In the genomic region with DNA sequence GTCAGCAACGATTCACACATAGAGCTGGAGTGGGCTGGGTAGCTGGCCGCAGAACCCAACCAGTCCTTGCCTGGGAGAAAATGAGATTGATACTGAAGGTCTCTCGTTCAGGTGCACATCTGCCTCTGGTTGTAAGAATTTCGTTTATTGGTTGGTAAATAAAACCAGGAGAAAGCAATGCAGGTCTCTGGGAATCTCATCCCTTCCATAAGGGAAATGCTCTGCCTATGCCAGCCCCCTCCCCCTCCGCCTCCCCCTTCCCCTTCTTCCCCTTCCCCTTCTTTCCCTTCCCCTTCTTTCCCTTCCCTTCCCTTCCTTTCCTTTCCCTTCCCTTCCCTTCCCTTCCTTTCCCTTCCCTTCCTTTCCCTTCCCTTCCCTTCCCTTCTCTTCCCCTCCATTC, we compare ENCODE assay signal across 29 cellular contexts.
"Had no signal": no experiment of that assay in that cellular context is flagged by ENCODE, and none has a peak within 500 bp of the region (broad histone marks: within the 10 kb centered on the region; RNA-seq: fewer than 3 reads in every experiment).

No MANE protein-coding gene starts in this region.

- FAIRE-seq: urothelium cell line had no signal

- H3K36me3 ChIP-seq: suprapubic skin, thoracic aorta, thyroid gland, tibial artery, transverse colon, upper lobe of left lung, upper lobe of right lung, uterus, vagina had no signal

- DNase-seq: stimulated activated CD4-positive, alpha-beta T cell treated with anti-CD3 and anti-CD28 coated beads, Interleukin-2, amount 100 ng/mL, for 48 hours; stimulated activated CD4-positive, alpha-beta T cell treated with anti-CD3 and anti-CD28 coated beads, Interleukin-4, amount 100 ng/mL, for 1 hour; stimulated activated CD4-positive, alpha-beta T cell treated with anti-CD3 and anti-CD28 coated beads, Interleukin-4, amount 100 ng/mL, for 24 hours; stimulated activated CD4-positive, alpha-beta T cell treated with anti-CD3 and anti-CD28 coated beads, Interleukin-4, amount 100 ng/mL, for 4 hours; stimulated activated CD8-positive, alpha-beta memory T cell treated with anti-CD3 and anti-CD28 coated beads, Interleukin-4, amount 100 ng/mL, for 48 hours; stimulated activated naive B cell treated with anti-CD40 and anti-IgM and Interleukin-4, amounts not matched to agents 10 μg/mL and 1 μg/mL and 100 μg/mL, for 72 hours; stimulated activated naive CD4-positive, alpha-beta T cell; stimulated activated naive CD4-positive, alpha-beta T cell treated with Interleukin-2 at 50 U/mL for 16 hours; stimulated activated naive CD8-positive, alpha-beta T cell treated with anti-CD3 and anti-CD28 coated beads, Interleukin-15, amount 100 ng/mL, for 72 hours; stimulated activated naive CD8-positive, alpha-beta T cell treated with anti-CD3 and anti-CD28 coated beads, Interleukin-15, Interleukin-2, amounts not matched to agents 100 U/mL and 50 U/mL, for 24 hours; stomach; substantia nigra; testis; thyroid gland; tibial artery; transverse colon; trophoblast cell; upper lobe of left lung; upper lobe of right lung; uterus had no signal

- H3K4me3 Mint-ChIP-seq: stimulated activated effector memory CD8-positive, alpha-beta T cell treated with anti-CD3 and anti-CD28 coated beads, Interleukin-12 subunit alpha, Interleukin-12 subunit beta, amount 100 ng/mL, for 72 hours; stimulated activated memory B cell treated with anti-CD40 and anti-IgM and Interleukin-4, amounts not matched to agents 10 μg/mL and 1 μg/mL and 100 μg/mL, for 72 hours; stimulated activated naive B cell treated with anti-CD40 and anti-IgM and Interleukin-4, amounts not matched to agents 10 μg/mL and 1 μg/mL and 100 μg/mL, for 72 hours; stimulated activated naive CD8-positive, alpha-beta T cell treated with anti-CD3 and anti-CD28 coated beads, Interleukin-15, amount 100 ng/mL, for 72 hours; stimulated activated naive CD8-positive, alpha-beta T cell treated with anti-CD3 and anti-CD28 coated beads, Interleukin-15, Interleukin-2, amounts not matched to agents 100 ng/mL and 50 ng/mL, for 24 hours; type B pancreatic cell had no signal

- H3K27ac Mint-ChIP-seq: stimulated activated effector memory CD8-positive, alpha-beta T cell treated with anti-CD3 and anti-CD28 coated beads, Interleukin-12 subunit alpha, Interleukin-12 subunit beta, amount 100 ng/mL, for 72 hours; stimulated activated memory B cell treated with anti-CD40 and anti-IgM and Interleukin-4, amounts not matched to agents 10 μg/mL and 1 μg/mL and 100 μg/mL, for 72 hours; stimulated activated naive B cell treated with anti-CD40 and anti-IgM and Interleukin-4, amounts not matched to agents 10 μg/mL and 1 μg/mL and 100 μg/mL, for 72 hours; stimulated activated naive CD8-positive, alpha-beta T cell treated with anti-CD3 and anti-CD28 coated beads, Interleukin-15, amount 100 ng/mL, for 72 hours; stimulated activated naive CD8-positive, alpha-beta T cell treated with anti-CD3 and anti-CD28 coated beads, Interleukin-15, Interleukin-2, amounts not matched to agents 100 ng/mL and 50 ng/mL, for 24 hours; type B pancreatic cell had no signal

- ATAC-seq: stimulated activated effector memory CD8-positive, alpha-beta T cell treated with anti-CD3 and anti-CD28 coated beads, Interleukin-12 subunit alpha, Interleukin-12 subunit beta, amount 100 ng/mL, for 72 hours; stimulated activated memory B cell treated with anti-CD40 and anti-IgM and Interleukin-4, amounts not matched to agents 10 μg/mL and 1 μg/mL and 100 μg/mL, for 72 hours; stimulated activated naive B cell treated with anti-CD40 and anti-IgM and Interleukin-4, amounts not matched to agents 10 μg/mL and 1 μg/mL and 100 μg/mL, for 72 hours; stimulated activated naive CD8-positive, alpha-beta T cell treated with anti-CD3 and anti-CD28 coated beads, Interleukin-15, amount 100 ng/mL, for 72 hours; stimulated activated naive CD8-positive, alpha-beta T cell treated with anti-CD3 and anti-CD28 coated beads, Interleukin-15, Interleukin-2, amounts not matched to agents 100 U/mL and 50 U/mL, for 24 hours; upper lobe of right lung had no signal

- H3K27ac ChIP-seq: stomach, suprapubic skin, testis, thoracic aorta, thyroid gland, tibial artery, tibial nerve, transverse colon, upper lobe of left lung, upper lobe of right lung, uterus, vagina had no signal

- H3K9me3 Mint-ChIP-seq: stimulated activated effector memory CD8-positive, alpha-beta T cell treated with anti-CD3 and anti-CD28 coated beads, Interleukin-12 subunit alpha, Interleukin-12 subunit beta, amount 100 ng/mL, for 72 hours; stimulated activated memory B cell treated with anti-CD40 and anti-IgM and Interleukin-4, amounts not matched to agents 10 μg/mL and 1 μg/mL and 100 μg/mL, for 72 hours; stimulated activated naive CD8-positive, alpha-beta T cell treated with anti-CD3 and anti-CD28 coated beads, Interleukin-15, amount 100 ng/mL, for 72 hours; stimulated activated naive CD8-positive, alpha-beta T cell treated with anti-CD3 and anti-CD28 coated beads, Interleukin-15, Interleukin-2, amounts not matched to agents 100 ng/mL and 50 ng/mL, for 24 hours had no signal

- H3K27me3 ChIP-seq: stomach, suprapubic skin, testis, thyroid gland, tibial artery, tibial nerve, transverse colon, upper lobe of left lung, upper lobe of right lung, uterus, vagina had no signal

- H3K4me3 ChIP-seq: stomach, suprapubic skin, testis, thoracic aorta, thyroid gland, tibial artery, tibial nerve, transverse colon, upper lobe of left lung, upper lobe of right lung, uterus, vagina had no signal

- H3K4me1 Mint-ChIP-seq: stimulated activated effector memory CD8-positive, alpha-beta T cell treated with anti-CD3 and anti-CD28 coated beads, Interleukin-12 subunit alpha, Interleukin-12 subunit beta, amount 100 ng/mL, for 72 hours; stimulated activated memory B cell treated with anti-CD40 and anti-IgM and Interleukin-4, amounts not matched to agents 10 μg/mL and 1 μg/mL and 100 μg/mL, for 72 hours; stimulated activated naive B cell treated with anti-CD40 and anti-IgM and Interleukin-4, amounts not matched to agents 10 μg/mL and 1 μg/mL and 100 μg/mL, for 72 hours; stimulated activated naive CD8-positive, alpha-beta T cell treated with anti-CD3 and anti-CD28 coated beads, Interleukin-15, amount 100 ng/mL, for 72 hours had no signal

- H3K9me3 ChIP-seq: stomach, suprapubic skin, testis, thoracic aorta, thyroid gland, tibial artery, tibial nerve, transverse colon, upper lobe of left lung, upper lobe of right lung, uterus, vagina had no signal

- H3K27me3 Mint-ChIP-seq: stimulated activated memory B cell treated with anti-CD40 and anti-IgM and Interleukin-4, amounts not matched to agents 10 μg/mL and 1 μg/mL and 100 μg/mL, for 72 hours; stimulated activated naive B cell treated with anti-CD40 and anti-IgM and Interleukin-4, amounts not matched to agents 10 μg/mL and 1 μg/mL and 100 μg/mL, for 72 hours; stimulated activated naive CD8-positive, alpha-beta T cell treated with anti-CD3 and anti-CD28 coated beads, Interleukin-15, amount 100 ng/mL, for 72 hours; stimulated activated naive CD8-positive, alpha-beta T cell treated with anti-CD3 and anti-CD28 coated beads, Interleukin-15, Interleukin-2, amounts not matched to agents 100 ng/mL and 50 ng/mL, for 24 hours; type B pancreatic cell had no signal

- H3K36me3 Mint-ChIP-seq: stimulated activated effector memory CD8-positive, alpha-beta T cell treated with anti-CD3 and anti-CD28 coated beads, Interleukin-12 subunit alpha, Interleukin-12 subunit beta, amount 100 ng/mL, for 72 hours; type B pancreatic cell had no signal

- H3K4me1 ChIP-seq: suprapubic skin, testis, thyroid gland, tibial nerve, upper lobe of left lung, upper lobe of right lung, uterus had no signal
